In the genomic region with DNA sequence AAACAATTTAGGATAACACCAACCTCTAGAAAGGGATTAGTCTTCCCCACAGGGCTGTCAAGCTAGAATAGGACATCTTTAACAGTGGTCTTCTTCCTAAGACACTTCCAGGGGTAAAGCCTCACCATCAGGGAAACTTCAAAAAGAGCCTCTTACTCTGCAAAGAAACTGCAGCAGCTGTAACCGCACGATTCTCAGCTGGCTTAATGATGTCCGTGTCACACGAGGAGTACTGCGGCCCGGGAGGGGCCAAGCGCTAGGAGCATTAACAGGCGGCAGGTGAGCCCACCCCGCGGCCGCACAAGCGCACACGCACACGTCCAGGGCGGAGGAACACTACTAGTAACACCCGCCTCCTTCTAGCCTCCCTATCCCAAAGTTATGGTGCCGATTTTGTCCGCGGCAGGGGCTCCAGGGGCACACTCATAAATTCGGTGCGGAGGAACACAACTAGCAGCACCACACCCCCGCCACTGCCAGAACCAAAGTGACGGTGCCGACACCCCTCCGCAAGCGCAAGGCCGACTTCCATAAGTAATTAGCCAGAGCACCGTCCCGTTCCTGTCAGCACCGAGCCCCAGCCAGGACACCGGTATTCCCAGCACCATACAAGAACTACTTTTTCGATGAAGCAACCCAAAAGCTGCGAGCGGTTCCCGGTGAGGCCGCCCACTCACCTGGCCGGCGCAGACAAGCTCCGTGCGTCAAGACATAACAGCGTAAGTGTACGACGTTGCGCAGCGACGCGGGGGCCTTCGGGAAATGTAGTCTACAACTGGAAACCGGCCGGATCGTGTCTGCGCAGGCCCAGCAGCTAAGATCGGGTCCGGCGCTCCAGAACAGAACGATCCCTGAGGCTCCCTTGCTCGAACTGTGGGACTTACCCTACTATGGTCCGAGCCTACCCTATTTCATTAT, we compare ENCODE assay signal across 8 cellular contexts. TPM values are rescaled to one million over a fixed set of nuclear protein-coding genes. Genes with fewer than 3 reads are reported as not detected.
A peak's percentile ranks its signal among the peaks of the same experiment; 100 is the strongest.
DNase-seq lines count a peak whose midpoint lies in the region; ATAC-seq lines count a peak whose summit lies in the region.

A gene (plus strand): TSS at position 813 of the 918 bp plus-strand sequence. CDS start 3,572 bp downstream, outside the sequence.
A gene (minus strand): TSS at position 729 of the 918 bp plus-strand sequence. CDS start 8,116 bp downstream, outside the sequence.

- peak within 1 kb of the TSS; percentile 95 for H3K4me3 Mint-ChIP-seq in dendritic cell treated with granulocyte-macrophage colony-stimulating factor and Interleukin-4, amounts not matched to agents 40 ng/mL and 50 ng/mL, for 4 days

- peaks cover 6% of the 10 kb centered on the region for H3K27me3 Mint-ChIP-seq in dendritic cell treated with granulocyte-macrophage colony-stimulating factor and Interleukin-4, amounts not matched to agents 40 ng/mL and 50 ng/mL, for 4 days

- ATAC-seq in GM19043 (IDR thresholded peaks at IDR 0.05; ENCODE audit: low read depth, unreplicated experiment): peak; percentile 98
- ATAC-seq in HG03432 (IDR thresholded peaks at IDR 0.05; ENCODE audit: unreplicated experiment): peak; percentile 93
- peak; percentile 97 for ATAC-seq in left lobe of liver

- H3K4me1 Mint-ChIP-seq in dendritic cell treated with granulocyte-macrophage colony-stimulating factor and Interleukin-4, amounts not matched to agents 40 ng/mL and 50 ng/mL, for 4 days (ENCODE audit: low read depth): peaks cover 19% of the 10 kb centered on the region

- DNase-seq in AG20443 (ENCODE audit: low spot score): peak; percentile 95
- peak; percentile 93 to 96 for DNase-seq in NCI-H524 (lab: John Stamatoyannopoulos, UW)
- DNase-seq in activated CD4-positive, alpha-beta T cell treated with anti-CD3 and anti-CD28 coated beads, Interleukin-2, amount 50 U/mL, for 4 hours: peak; percentile 92 to 93
- DNase-seq in left lobe of liver (ENCODE audit: low spot score): peak; percentile 97
- peak; percentile 92 to 93 for DNase-seq in stimulated activated CD4-positive, alpha-beta T cell treated with anti-CD3 and anti-CD28 coated beads, Interleukin-2, amount 100 ng/mL, for 24 hours

- H3K36me3 Mint-ChIP-seq in dendritic cell treated with granulocyte-macrophage colony-stimulating factor and Interleukin-4, amounts not matched to agents 40 ng/mL and 50 ng/mL, for 4 days (ENCODE audit: low read depth): peaks cover 11% of the 10 kb centered on the region

- intact Hi-C loops in dendritic cell treated with granulocyte-macrophage colony-stimulating factor and Interleukin-4, amounts not matched to agents 40 ng/mL and 50 ng/mL, for 4 days (cut with micrococcal nuclease): loop anchor here (2.0 to 10.0 kb wide), 3 partner anchors 60 to 222 kb away; a partner anchor contains a TSS

- H3K27ac Mint-ChIP-seq in dendritic cell treated with granulocyte-macrophage colony-stimulating factor and Interleukin-4, amounts not matched to agents 40 ng/mL and 50 ng/mL, for 4 days: peak within 1 kb of the TSS; percentile 82

- peaks cover 56% of the 10 kb centered on the region for H3K9me3 Mint-ChIP-seq in dendritic cell treated with granulocyte-macrophage colony-stimulating factor and Interleukin-4, amounts not matched to agents 40 ng/mL and 50 ng/mL, for 4 days

RNA-seq across cellular contexts. Expression of the first gene that starts in this region (rescaled TPM):
- total RNA-seq in left lobe of liver: 1.7 TPM

RNA-seq across cellular contexts. Expression of the second gene that starts in this region (rescaled TPM):
- 1.4 TPM for total RNA-seq in left lobe of liver

Comparison
In these comparisons a context has a peak if more than half of its experiments do, and no peak if none do; other contexts are left out.
1. Peak in every context shown above with its lines: DNase-seq and ATAC-seq.